In the genomic region with DNA sequence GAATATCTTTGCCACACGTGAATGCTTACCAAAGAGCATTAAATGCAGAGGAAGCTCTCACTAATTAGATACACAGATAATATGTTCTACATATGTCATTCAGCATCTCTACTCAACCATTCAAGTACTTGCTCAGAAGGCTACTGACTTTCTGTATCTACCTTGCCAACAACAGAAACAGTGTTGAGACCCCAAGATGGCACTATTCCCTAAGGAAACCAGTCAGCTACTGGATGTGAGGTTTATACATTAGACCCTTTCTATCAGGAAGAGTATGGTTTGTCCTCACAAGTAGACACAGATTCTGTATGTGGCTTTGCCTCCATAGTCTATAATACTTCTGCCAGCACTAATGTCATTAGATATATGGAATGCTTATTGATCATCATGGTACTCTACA, we compare ENCODE assay signal across 1 cellular context.
TF ChIP-seq lines count a peak whose summit lies in the region.

No MANE protein-coding gene starts in this region.

TF ChIP-seq in GM23338, 12 proteins besides CTCF, POLR2A, EP300 and RAD21 (continued from another document):
- TF ChIP-seq, protein P1, sequence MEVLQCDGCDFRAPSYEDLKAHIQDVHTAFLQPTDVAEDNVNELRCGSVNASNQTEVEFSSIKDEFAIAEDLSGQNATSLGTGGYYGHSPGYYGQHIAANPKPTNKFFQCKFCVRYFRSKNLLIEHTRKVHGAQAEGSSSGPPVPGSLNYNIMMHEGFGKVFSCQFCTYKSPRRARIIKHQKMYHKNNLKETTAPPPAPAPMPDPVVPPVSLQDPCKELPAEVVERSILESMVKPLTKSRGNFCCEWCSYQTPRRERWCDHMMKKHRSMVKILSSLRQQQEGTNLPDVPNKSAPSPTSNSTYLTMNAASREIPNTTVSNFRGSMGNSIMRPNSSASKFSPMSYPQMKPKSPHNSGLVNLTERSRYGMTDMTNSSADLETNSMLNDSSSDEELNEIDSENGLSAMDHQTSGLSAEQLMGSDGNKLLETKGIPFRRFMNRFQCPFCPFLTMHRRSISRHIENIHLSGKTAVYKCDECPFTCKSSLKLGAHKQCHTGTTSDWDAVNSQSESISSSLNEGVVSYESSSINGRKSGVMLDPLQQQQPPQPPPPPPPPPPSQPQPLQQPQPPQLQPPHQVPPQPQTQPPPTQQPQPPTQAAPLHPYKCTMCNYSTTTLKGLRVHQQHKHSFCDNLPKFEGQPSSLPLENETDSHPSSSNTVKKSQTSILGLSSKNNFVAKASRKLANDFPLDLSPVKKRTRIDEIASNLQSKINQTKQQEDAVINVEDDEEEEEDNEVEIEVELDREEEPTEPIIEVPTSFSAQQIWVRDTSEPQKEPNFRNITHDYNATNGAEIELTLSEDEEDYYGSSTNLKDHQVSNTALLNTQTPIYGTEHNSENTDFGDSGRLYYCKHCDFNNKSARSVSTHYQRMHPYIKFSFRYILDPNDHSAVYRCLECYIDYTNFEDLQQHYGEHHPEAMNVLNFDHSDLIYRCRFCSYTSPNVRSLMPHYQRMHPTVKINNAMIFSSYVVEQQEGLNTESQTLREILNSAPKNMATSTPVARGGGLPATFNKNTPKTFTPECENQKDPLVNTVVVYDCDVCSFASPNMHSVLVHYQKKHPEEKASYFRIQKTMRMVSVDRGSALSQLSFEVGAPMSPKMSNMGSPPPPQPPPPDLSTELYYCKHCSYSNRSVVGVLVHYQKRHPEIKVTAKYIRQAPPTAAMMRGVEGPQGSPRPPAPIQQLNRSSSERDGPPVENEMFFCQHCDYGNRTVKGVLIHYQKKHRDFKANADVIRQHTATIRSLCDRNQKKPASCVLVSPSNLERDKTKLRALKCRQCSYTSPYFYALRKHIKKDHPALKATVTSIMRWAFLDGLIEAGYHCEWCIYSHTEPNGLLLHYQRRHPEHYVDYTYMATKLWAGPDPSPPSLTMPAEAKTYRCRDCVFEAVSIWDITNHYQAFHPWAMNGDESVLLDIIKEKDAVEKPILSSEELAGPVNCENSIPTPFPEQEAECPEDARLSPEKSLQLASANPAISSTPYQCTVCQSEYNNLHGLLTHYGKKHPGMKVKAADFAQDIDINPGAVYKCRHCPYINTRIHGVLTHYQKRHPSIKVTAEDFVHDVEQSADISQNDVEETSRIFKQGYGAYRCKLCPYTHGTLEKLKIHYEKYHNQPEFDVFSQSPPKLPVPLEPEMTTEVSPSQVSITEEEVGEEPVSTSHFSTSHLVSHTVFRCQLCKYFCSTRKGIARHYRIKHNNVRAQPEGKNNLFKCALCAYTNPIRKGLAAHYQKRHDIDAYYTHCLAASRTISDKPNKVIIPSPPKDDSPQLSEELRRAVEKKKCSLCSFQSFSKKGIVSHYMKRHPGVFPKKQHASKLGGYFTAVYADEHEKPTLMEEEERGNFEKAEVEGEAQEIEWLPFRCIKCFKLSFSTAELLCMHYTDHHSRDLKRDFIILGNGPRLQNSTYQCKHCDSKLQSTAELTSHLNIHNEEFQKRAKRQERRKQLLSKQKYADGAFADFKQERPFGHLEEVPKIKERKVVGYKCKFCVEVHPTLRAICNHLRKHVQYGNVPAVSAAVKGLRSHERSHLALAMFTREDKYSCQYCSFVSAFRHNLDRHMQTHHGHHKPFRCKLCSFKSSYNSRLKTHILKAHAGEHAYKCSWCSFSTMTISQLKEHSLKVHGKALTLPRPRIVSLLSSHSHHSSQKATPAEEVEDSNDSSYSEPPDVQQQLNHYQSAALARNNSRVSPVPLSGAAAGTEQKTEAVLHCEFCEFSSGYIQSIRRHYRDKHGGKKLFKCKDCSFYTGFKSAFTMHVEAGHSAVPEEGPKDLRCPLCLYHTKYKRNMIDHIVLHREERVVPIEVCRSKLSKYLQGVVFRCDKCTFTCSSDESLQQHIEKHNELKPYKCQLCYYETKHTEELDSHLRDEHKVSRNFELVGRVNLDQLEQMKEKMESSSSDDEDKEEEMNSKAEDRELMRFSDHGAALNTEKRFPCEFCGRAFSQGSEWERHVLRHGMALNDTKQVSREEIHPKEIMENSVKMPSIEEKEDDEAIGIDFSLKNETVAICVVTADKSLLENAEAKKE (CRISPR knock-in tag; IDR thresholded peaks at IDR 0.05): no peak
